Comparison of ENCODE assay signal across 22 cellular contexts in the genomic region with DNA sequence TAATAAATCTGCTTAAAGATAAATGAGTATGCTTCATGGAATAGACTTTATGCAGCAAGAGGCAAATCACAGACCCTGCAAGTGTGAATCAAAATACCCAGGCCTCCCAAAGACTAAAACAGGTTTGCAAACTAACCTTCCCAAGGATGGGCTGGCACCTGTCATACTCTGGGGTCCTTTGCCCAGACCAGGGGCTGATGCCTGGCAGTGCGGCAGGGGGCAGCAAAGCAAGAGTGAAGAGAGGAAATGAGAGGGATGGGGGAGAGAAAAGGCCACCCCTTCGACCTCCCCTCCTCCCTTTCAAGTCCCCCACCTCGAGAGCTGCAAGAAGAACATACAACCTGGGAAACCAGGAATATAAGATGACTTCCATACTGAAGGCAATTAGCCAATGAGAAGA. TPM values are rescaled to one million over a fixed set of nuclear protein-coding genes. Genes with fewer than 3 reads are reported as not detected.
DNase-seq lines count a peak whose midpoint lies in the region; ATAC-seq and TF ChIP-seq lines count a peak whose summit lies in the region.
"Had no signal": no experiment of that assay in that cellular context is flagged by ENCODE, and none has a peak within 500 bp of the region (broad histone marks: within the 10 kb centered on the region; RNA-seq: fewer than 3 reads in every experiment).

No MANE protein-coding gene starts in this region.

- H2BK120ac ChIP-seq in mesenchymal stem cell (ENCODE audit: low read depth, low read length): no peak overlapping the region

- H3K4me2 ChIP-seq in mesenchymal stem cell (ENCODE audit: low read length, poor library complexity, severe bottlenecking): no peak overlapping the region
- H3K4me2 ChIP-seq: smooth muscle cell had no signal

- peaks cover 14% of the 10 kb centered on the region for H3K4me1 Mint-ChIP-seq in activated CD8-positive, alpha-beta memory T cell treated with anti-CD3 and anti-CD28 coated beads, Interleukin-2, amount 10 ng/mL, durations not matched to agents 7 days and 5 days
- H3K4me1 Mint-ChIP-seq in endothelial cell (ENCODE audit: unreplicated experiment): peaks cover 29% of the 10 kb centered on the region
- H3K4me1 Mint-ChIP-seq: activated T-helper 17 cell treated with anti-CD3 and anti-CD28 coated beads, Interleukin-2, amount 50 U/mL, for 72 hours had no signal

- peaks cover 8% of the 10 kb centered on the region for H3K4me1 ChIP-seq in mesenchymal stem cell (ENCODE audit: control insufficient read depth, insufficient read depth, low read depth, low read length)
- peaks cover 33% of the 10 kb centered on the region for H3K4me1 ChIP-seq in suprapubic skin
- H3K4me1 ChIP-seq: SJSA1 had no signal

- no peak overlapping the region for H3K14ac ChIP-seq in mesenchymal stem cell (ENCODE audit: low read length in 2 of 2)

- CTCF ChIA-PET in activated CD8-positive, alpha-beta memory T cell treated with anti-CD3 and anti-CD28 coated beads, Interleukin-2, amount 10 ng/mL, durations not matched to agents 7 days and 5 days (lab: Charles Lee): interaction anchor here (1.0 kb wide), 1 partner anchor 18 kb away, joined by 3 read pairs; no protein-coding TSS in a partner anchor

- H2BK5ac ChIP-seq in mesenchymal stem cell (ENCODE audit: low read depth, low read length, poor library complexity, severe bottlenecking): no peak overlapping the region

- H3K18ac ChIP-seq in mesenchymal stem cell (ENCODE audit: low read depth in 1 of 2, low read length in 2 of 2): no peak overlapping the region

- H2BK15ac ChIP-seq in mesenchymal stem cell (ENCODE audit: low read depth, poor library complexity, severe bottlenecking): no peak overlapping the region

- no peak for TF ChIP-seq POLR2A in suprapubic skin (IDR thresholded peaks at IDR 0.05)

- no peak overlapping the region for H3K4me3 Mint-ChIP-seq in activated CD8-positive, alpha-beta memory T cell treated with anti-CD3 and anti-CD28 coated beads, Interleukin-2, amount 10 ng/mL, durations not matched to agents 7 days and 5 days
- H3K4me3 Mint-ChIP-seq in endothelial cell (ENCODE audit: unreplicated experiment): no peak overlapping the region
- H3K4me3 Mint-ChIP-seq: activated CD8-positive, alpha-beta T cell treated with anti-CD3 and anti-CD28 coated beads for 36 hours; activated T-helper 17 cell treated with anti-CD3 and anti-CD28 coated beads, Interleukin-2, amount 50 U/mL, for 72 hours; WTC11 had no signal

- no peak overlapping the region for H4K91ac ChIP-seq in mesenchymal stem cell (ENCODE audit: low read length)

- no peak for ATAC-seq in activated CD8-positive, alpha-beta memory T cell treated with anti-CD3 and anti-CD28 coated beads, Interleukin-2, amount 10 ng/mL, durations not matched to agents 7 days and 5 days
- ATAC-seq in HG02973 (IDR thresholded peaks at IDR 0.05; ENCODE audit: unreplicated experiment): no peak
- ATAC-seq: activated T-helper 17 cell treated with anti-CD3 and anti-CD28 coated beads, Interleukin-2, amount 50 U/mL, for 72 hours; PC-3; WTC11 had no signal

- no peak overlapping the region for H3K27ac ChIP-seq in mesenchymal stem cell (ENCODE audit: low read length, poor library complexity, severe bottlenecking)
- H3K27ac ChIP-seq in suprapubic skin: peak overlapping the region; percentile 84
- H3K27ac ChIP-seq: C4-2B, ovary, SJSA1 had no signal

- WGBS in mesenchymal stem cell: no CpG with 5 or more reads among the region's 3 CpGs
- WGBS in suprapubic skin: 79% methylated on average over 3 of the region's 3 CpGs

- H3K4me3 ChIP-seq in mesenchymal stem cell (ENCODE audit: insufficient read depth in 1 of 2, low read depth in 1 of 2, low read length in 2 of 2) (no peak overlapping the region), suprapubic skin (no peak overlapping the region)
- H3K4me3 ChIP-seq: ovary, SJSA1, smooth muscle cell had no signal

- no peak overlapping the region for H3K23ac ChIP-seq in mesenchymal stem cell (ENCODE audit: low read length in 2 of 2)

- H3K36me3 ChIP-seq in mesenchymal stem cell (ENCODE audit: control insufficient read depth in 1 of 2, insufficient read depth in 2 of 2, low read depth in 1 of 2, low read length in 2 of 2) (peaks cover 0 to 5% of the 10 kb centered on the region in 2 experiments), suprapubic skin (no peaks in the 10 kb centered on the region)
- H3K36me3 ChIP-seq: ovary, SJSA1 had no signal

- H3K9me3 ChIP-seq in mesenchymal stem cell (ENCODE audit: control insufficient read depth, low read length): peaks cover 5% of the 10 kb centered on the region
- no peaks in the 10 kb centered on the region for H3K9me3 ChIP-seq in suprapubic skin
- H3K9me3 ChIP-seq: ovary, SJSA1 had no signal

- H2AK5ac ChIP-seq in mesenchymal stem cell (ENCODE audit: low read length, severe bottlenecking): no peak overlapping the region

- no peak overlapping the region for H3K4ac ChIP-seq in mesenchymal stem cell (ENCODE audit: low read depth in 1 of 2, low read length in 2 of 2)

- no peak overlapping the region for H2BK12ac ChIP-seq in mesenchymal stem cell (ENCODE audit: low read length in 2 of 2)

- no peaks in the 10 kb centered on the region for H3K27me3 Mint-ChIP-seq in activated CD8-positive, alpha-beta memory T cell treated with anti-CD3 and anti-CD28 coated beads, Interleukin-2, amount 10 ng/mL, durations not matched to agents 7 days and 5 days
- H3K27me3 Mint-ChIP-seq in endothelial cell (ENCODE audit: unreplicated experiment): peaks cover 11% of the 10 kb centered on the region
- H3K27me3 Mint-ChIP-seq: activated CD8-positive, alpha-beta T cell treated with anti-CD3 and anti-CD28 coated beads for 36 hours; activated T-helper 17 cell treated with anti-CD3 and anti-CD28 coated beads, Interleukin-2, amount 50 U/mL, for 72 hours had no signal

- no peak overlapping the region for H4K8ac ChIP-seq in mesenchymal stem cell (ENCODE audit: low read length)

- H3K27me3 ChIP-seq in mesenchymal stem cell (ENCODE audit: control insufficient read depth in 1 of 2, insufficient read depth in 1 of 2, low read length in 2 of 2) (no peaks in the 10 kb centered on the region), suprapubic skin (no peaks in the 10 kb centered on the region)
- H3K27me3 ChIP-seq: ovary, SJSA1 had no signal

- TF ChIP-seq CTCF in endothelial cell (IDR thresholded peaks at IDR 0.05; ENCODE audit: unreplicated experiment) (no peak), suprapubic skin (IDR thresholded peaks at IDR 0.05) (no peak)

- H3K27ac Mint-ChIP-seq in activated CD8-positive, alpha-beta memory T cell treated with anti-CD3 and anti-CD28 coated beads, Interleukin-2, amount 10 ng/mL, durations not matched to agents 7 days and 5 days: no peak overlapping the region
- peak overlapping the region; percentile 24 for H3K27ac Mint-ChIP-seq in endothelial cell (ENCODE audit: unreplicated experiment)

- no peak overlapping the region for H2AFZ ChIP-seq in mesenchymal stem cell (ENCODE audit: low read depth, low read length)

- DNase-seq in activated CD8-positive, alpha-beta memory T cell treated with anti-CD3 and anti-CD28 coated beads, Interleukin-2, amount 10 ng/mL, durations not matched to agents 7 days and 5 days: peak; percentile 8
- no peak for DNase-seq in activated CD8-positive, alpha-beta memory T cell treated with anti-CD3 and anti-CD28 coated beads, Interleukin-2, amount 50 U/mL, for 4 hours
- no peak for DNase-seq in endothelial cell (ENCODE audit: low spot score)
- no peak for DNase-seq in mesenchymal stem cell
- DNase-seq in suprapubic skin (ENCODE audit: low spot score in 2 of 2): peak in 1 of 2 donors; percentile 40
- DNase-seq in NCI-H510A (lab: John Stamatoyannopoulos, UW): no peak
- no peak for DNase-seq in retina
- DNase-seq: 8988T; activated CD8-positive, alpha-beta T cell treated with anti-CD3 and anti-CD28 coated beads for 36 hours; DMS53; effector memory CD4-positive, alpha-beta T cell; NCI-H1436 treated with DMSO at 0.1 percent for 48 hours; NCI-H2171 treated with DMSO at 0.1 percent for 48 hours; NCI-H748 treated with DMSO at 0.1 percent for 48 hours; PC-3 had no signal

- H3K9me3 Mint-ChIP-seq in activated CD8-positive, alpha-beta memory T cell treated with anti-CD3 and anti-CD28 coated beads, Interleukin-2, amount 10 ng/mL, durations not matched to agents 7 days and 5 days (ENCODE audit: low read depth): no peaks in the 10 kb centered on the region
- H3K9me3 Mint-ChIP-seq in endothelial cell (ENCODE audit: unreplicated experiment): no peaks in the 10 kb centered on the region
- H3K9me3 Mint-ChIP-seq: activated T-helper 17 cell treated with anti-CD3 and anti-CD28 coated beads, Interleukin-2, amount 50 U/mL, for 72 hours had no signal

- H3K79me1 ChIP-seq in mesenchymal stem cell (replicated peaks; ENCODE audit: low read length, poor library complexity, severe bottlenecking): peaks cover 33% of the 10 kb centered on the region

- peak overlapping the region; percentile 34 for H3K9ac ChIP-seq in mesenchymal stem cell (ENCODE audit: low read length)

- H3K36me3 Mint-ChIP-seq in activated CD8-positive, alpha-beta memory T cell treated with anti-CD3 and anti-CD28 coated beads, Interleukin-2, amount 10 ng/mL, durations not matched to agents 7 days and 5 days: peaks cover 16% of the 10 kb centered on the region
- peaks cover 13% of the 10 kb centered on the region for H3K36me3 Mint-ChIP-seq in endothelial cell (ENCODE audit: low read depth, unreplicated experiment)

- no peak for TF ChIP-seq EP300 in suprapubic skin (IDR thresholded peaks at IDR 0.05)

RNA-seq across cellular contexts. Expression of a gene that starts 31.8 kb away (rescaled TPM):
- total RNA-seq in activated CD8-positive, alpha-beta memory T cell treated with anti-CD3 and anti-CD28 coated beads, Interleukin-2, amount 10 ng/mL, durations not matched to agents 7 days and 5 days: 1 to 10 TPM; 7.2 to 9.2 TPM
- total RNA-seq in endothelial cell (ENCODE audit: unreplicated experiment) (25.0 TPM), suprapubic skin (10 to 100 TPM in 2 of 4 donors, 1 to 10 TPM in 2; 8.0 to 19.4 (median 13.2) TPM)
- 27.1 TPM for polyA plus RNA-seq in mesenchymal stem cell (2013, experiment 1 of 2)
- 27.1 TPM for polyA plus RNA-seq in mesenchymal stem cell (2013, experiment 2 of 2)
